Comparison of ENCODE assay signal across 27 cellular contexts in genomic region chr1:114453361-114453784, GRCh38. TPM values are rescaled to one million over a fixed set of nuclear protein-coding genes. Genes with fewer than 3 reads are reported as not detected.
A peak's percentile ranks its signal among the peaks of the same experiment; 100 is the strongest.
DNase-seq lines count a peak whose midpoint lies in the region; ATAC-seq and TF ChIP-seq lines count a peak whose summit lies in the region.
"Had no signal": no experiment of that assay in that cellular context is flagged by ENCODE, and none has a peak within 500 bp of the region (broad histone marks: within the 10 kb centered on the region; RNA-seq: fewer than 3 reads in every experiment).

No MANE protein-coding gene starts in this region.

- no peak overlapping the region for H3K4ac ChIP-seq in H9 (ENCODE audit: low read depth, low read length)

- H3T11ph ChIP-seq in H9 (ENCODE audit: low read length) = no peak overlapping the region

- H2AK5ac ChIP-seq in H9 (ENCODE audit: insufficient read length, low read length) = no peak overlapping the region

- no CpG with 5 or more reads among the region's 2 CpGs for WGBS in H9 (ENCODE audit: extremely low coverage, insufficient read length, low lambda C conversion rate)
- 68% methylated on average over 2 of the region's 2 CpGs; no CpG with 5 or more reads in 1 of the 2 experiments for WGBS in endodermal cell (ENCODE audit: insufficient coverage in 1 of 2, insufficient read length in 1 of 2), 2 experiments

- H4K8ac ChIP-seq in H9 (replicated peaks; ENCODE audit: insufficient read length, low read depth, low read length) = no peak overlapping the region

- no peak overlapping the region for H2BK15ac ChIP-seq in H9 (ENCODE audit: low read depth, low read length)

- H3K79me1 ChIP-seq in H9 (ENCODE audit: insufficient read depth, low read depth, low read length, poor library complexity, severe bottlenecking) = no peaks in the 10 kb centered on the region

- no peak overlapping the region for H4K91ac ChIP-seq in H9 (ENCODE audit: insufficient read length, low read depth, low read length)

- no peak for TF ChIP-seq CTCF in CD14-positive monocyte (IDR thresholded peaks at IDR 0.05)
- no peak for TF ChIP-seq CTCF in H9 (conservative IDR thresholded peaks at IDR 0.05)
- TF ChIP-seq CTCF in endodermal cell (conservative IDR thresholded peaks at IDR 0.05) = peak; percentile 51
- no peak for TF ChIP-seq CTCF in nephron progenitor cell (IDR thresholded peaks at IDR 0.05)

- no peak overlapping the region for H4K5ac ChIP-seq in H9 (ENCODE audit: insufficient read length, low read depth, low read length)

- H3K27me3 ChIP-seq in H9 (ENCODE audit: insufficient read depth, low read length) (no peaks in the 10 kb centered on the region), endodermal cell (ENCODE audit: control insufficient read depth, insufficient read depth, low read length, poor library complexity, severe bottlenecking) (no peaks in the 10 kb centered on the region)
- H3K27me3 ChIP-seq: left lung, stomach, vagina had no signal

- intact Hi-C loops in CD14-positive monocyte (cut with micrococcal nuclease) = loop anchor here in 1 of 2 donors (10.0 kb wide), 1 partner anchor 61 kb away; the partner anchor contains the start of gene TRIM33

- no peak overlapping the region for H3K18ac ChIP-seq in H9 (ENCODE audit: insufficient read length, low read depth, low read length)

- H3K27ac ChIP-seq in H9 (ENCODE audit: insufficient read length, low read depth, low read length) (no peak overlapping the region), endodermal cell (ENCODE audit: low read depth, low read length) (no peak overlapping the region)
- H3K27ac ChIP-seq: left lung, prostate gland, SK-N-MC, stomach, vagina had no signal

- no peaks in the 10 kb centered on the region for H3K23me2 ChIP-seq in H9 (ENCODE audit: insufficient read length, low read depth, low read length, poor library complexity, severe bottlenecking)

- no peaks in the 10 kb centered on the region for H3K79me2 ChIP-seq in H9 (ENCODE audit: insufficient read depth, low read length)

- H2BK12ac ChIP-seq in H9 (ENCODE audit: insufficient read length, low read depth, low read length) = no peak overlapping the region

- H3K4me2 ChIP-seq in H9 (ENCODE audit: insufficient read depth, insufficient read length, low read length) = no peak overlapping the region

- no peak overlapping the region for H2BK20ac ChIP-seq in H9 (ENCODE audit: low read depth, low read length, poor library complexity, severe bottlenecking)

- H3K4me1 ChIP-seq in H9 (ENCODE audit: insufficient read depth, low read length) (no peaks in the 10 kb centered on the region), endodermal cell (ENCODE audit: control insufficient read depth, insufficient read depth, low read length) (peaks cover 17% of the 10 kb centered on the region)
- H3K4me1 ChIP-seq: prostate gland had no signal

- H3K4me1 Mint-ChIP-seq in CD14-positive monocyte (peaks cover 8% of the 10 kb centered on the region), H9 (peaks cover 3 to 4% of the 10 kb centered on the region in 2 experiments), endodermal cell (peaks cover 28% of the 10 kb centered on the region), nephron progenitor cell (no peaks in the 10 kb centered on the region)

- ATAC-seq in GM19324 (IDR thresholded peaks at IDR 0.05; ENCODE audit: low FRiP score, unreplicated experiment) (no peak), HG03039 (IDR thresholded peaks at IDR 0.05; ENCODE audit: unreplicated experiment) (no peak)
- ATAC-seq: activated CD4-positive, CD25-positive, alpha-beta regulatory T cell treated with anti-CD3 and anti-CD28 coated beads, Interleukin-2, amount 50 U/mL, for 24 hours; effector memory CD8-positive, alpha-beta T cell; left lung; sciatic nerve had no signal

- H3K36me3 Mint-ChIP-seq in CD14-positive monocyte (peaks cover 58 to 65% of the 10 kb centered on the region in 2 donors), H9 (ENCODE audit: insufficient read depth in 1 of 3, low read depth in 3 of 3) (peaks cover 13 to 40% (median 34%) of the 10 kb centered on the region in 3 experiments; a peak in 6 of 7 replicates), endodermal cell (ENCODE audit: low read depth) (peaks cover 43% of the 10 kb centered on the region), nephron progenitor cell (ENCODE audit: low read depth) (peaks cover 70% of the 10 kb centered on the region)

- no peak overlapping the region for H3K23ac ChIP-seq in H9 (ENCODE audit: insufficient read length, low read depth, low read length)

- H3K9me3 Mint-ChIP-seq in CD14-positive monocyte (peaks cover 0 to 2% (median under 1%) of the 10 kb centered on the region in 7 donors), H9 (no peaks in the 10 kb centered on the region), endodermal cell (peaks cover 2% of the 10 kb centered on the region), nephron progenitor cell (no peaks in the 10 kb centered on the region)
- H3K9me3 Mint-ChIP-seq: effector memory CD8-positive, alpha-beta T cell had no signal

- no peak overlapping the region for H2AFZ ChIP-seq in H9 (ENCODE audit: low read length)

- no peak overlapping the region for H3K4me3 Mint-ChIP-seq in CD14-positive monocyte
- no peak overlapping the region for H3K4me3 Mint-ChIP-seq in H9
- H3K4me3 Mint-ChIP-seq in endodermal cell = peak overlapping the region; percentile 12
- no peak overlapping the region for H3K4me3 Mint-ChIP-seq in nephron progenitor cell
- H3K4me3 Mint-ChIP-seq: effector memory CD8-positive, alpha-beta T cell had no signal

- no peak overlapping the region for H2BK120ac ChIP-seq in H9 (ENCODE audit: low read depth, low read length, poor library complexity, severe bottlenecking)

- DNase-seq in CD14-positive monocyte (ENCODE audit: low spot score) (no peak), H9 (no peak), endodermal cell (peak; percentile 49), nephron progenitor cell (no peak), NAMALWA (ENCODE audit: low spot score) (no peak)
- DNase-seq: activated effector memory CD4-positive, alpha-beta T cell treated with anti-CD3 and anti-CD28 coated beads, Interleukin-2, amount 50 U/mL, for 16 hours; cortex of kidney; DMS53; effector memory CD8-positive, alpha-beta T cell; glutamatergic neuron; H7; IMR-90; left lung; NCI-H1105; NCI-H187 treated with DMSO at 0.1 percent for 48 hours; NCI-H2171 treated with DMSO at 0.1 percent for 48 hours; NCI-H510A treated with DMSO at 0.1 percent for 48 hours; NK-92 treated with Interleukin-12 subunit alpha and Interleukin-12 subunit beta, amount 100 ng/mL, for 24 hours; stimulated activated CD8-positive, alpha-beta memory T cell treated with anti-CD3 and anti-CD28 coated beads, Interleukin-4, amount 100 ng/mL, for 48 hours; stomach had no signal

- peaks cover 49% of the 10 kb centered on the region for H3K36me3 ChIP-seq in endodermal cell (ENCODE audit: control insufficient read depth, insufficient read depth, low read length)
- H3K36me3 ChIP-seq: prostate gland had no signal

- H3K27me3 Mint-ChIP-seq in CD14-positive monocyte (ENCODE audit: low read depth in 3 of 3) (no peaks in the 10 kb centered on the region), H9 (ENCODE audit: low read depth) (no peaks in the 10 kb centered on the region), endodermal cell (ENCODE audit: insufficient read depth) (no peaks in the 10 kb centered on the region), nephron progenitor cell (ENCODE audit: low read depth, poor library complexity) (no peaks in the 10 kb centered on the region)
- H3K27me3 Mint-ChIP-seq: effector memory CD8-positive, alpha-beta T cell had no signal

- no peak overlapping the region for H3K56ac ChIP-seq in H9 (ENCODE audit: insufficient read length, low read depth, low read length)

- peak overlapping the region; percentile 7 for H3K4me3 ChIP-seq in endodermal cell (ENCODE audit: low read length)
- H3K4me3 ChIP-seq: left lung, prostate gland, SK-N-MC, stomach, vagina had no signal

- H3K9me3 ChIP-seq in H9 (ENCODE audit: control insufficient read depth, low read depth, low read length) (no peaks in the 10 kb centered on the region), endodermal cell (ENCODE audit: control insufficient read depth, low read length) (peaks cover 5% of the 10 kb centered on the region)
- H3K9me3 ChIP-seq: left lung, prostate gland, stomach, vagina had no signal

- H3K27ac Mint-ChIP-seq in CD14-positive monocyte = peak overlapping the region in 4 of 7 donors; percentile 41 to 83 (median 70)
- peak overlapping the region in 2 of 3 experiments; percentile 12 to 16; a peak in 1 of 7 replicates for H3K27ac Mint-ChIP-seq in H9
- H3K27ac Mint-ChIP-seq in endodermal cell = peak overlapping the region; percentile 74
- peak overlapping the region; percentile 26 for H3K27ac Mint-ChIP-seq in nephron progenitor cell

- no peak overlapping the region for H2BK5ac ChIP-seq in H9 (ENCODE audit: insufficient read length, low read length)

- no peak overlapping the region for H3K14ac ChIP-seq in H9 (ENCODE audit: insufficient read depth, low read length)

- H4K20me1 ChIP-seq in H9 (ENCODE audit: control insufficient read depth, insufficient read depth, insufficient read length) = no peaks in the 10 kb centered on the region

- H3K9ac ChIP-seq in H9 (ENCODE audit: extremely low read depth, insufficient read length, low read length) = no peak overlapping the region
- H3K9ac ChIP-seq in endodermal cell (ENCODE audit: extremely low read depth, low read length, poor library complexity, severe bottlenecking) = no peak overlapping the region

RNA-seq across cellular contexts. Expression of gene TRIM33, which starts 57.6 kb away (rescaled TPM):
- 10 to 100 TPM; 11.8 to 16.5 TPM for polyA plus RNA-seq in CD14-positive monocyte
- total RNA-seq in H9 (2021) (53.8 and 53.9 TPM in 2 replicates), endodermal cell (10 to 100 TPM; 47.2 to 50.6 TPM)
- polyA plus RNA-seq in endodermal cell (2013, experiment 1 of 2) = 35.8 TPM
- polyA plus RNA-seq in endodermal cell (2013, experiment 2 of 2) = 35.1 TPM

Comparison
In these comparisons a context has a peak if more than half of its experiments do, and no peak if none do; other contexts are left out.
1. H3K27ac Mint-ChIP-seq: peak in every context shown above with its lines; median percentile 74 in endodermal cell; 70 in CD14-positive monocyte; 26 in nephron progenitor cell; 14 in H9.